Comparison of ENCODE assay signal across 16 cellular contexts in the genomic region with DNA sequence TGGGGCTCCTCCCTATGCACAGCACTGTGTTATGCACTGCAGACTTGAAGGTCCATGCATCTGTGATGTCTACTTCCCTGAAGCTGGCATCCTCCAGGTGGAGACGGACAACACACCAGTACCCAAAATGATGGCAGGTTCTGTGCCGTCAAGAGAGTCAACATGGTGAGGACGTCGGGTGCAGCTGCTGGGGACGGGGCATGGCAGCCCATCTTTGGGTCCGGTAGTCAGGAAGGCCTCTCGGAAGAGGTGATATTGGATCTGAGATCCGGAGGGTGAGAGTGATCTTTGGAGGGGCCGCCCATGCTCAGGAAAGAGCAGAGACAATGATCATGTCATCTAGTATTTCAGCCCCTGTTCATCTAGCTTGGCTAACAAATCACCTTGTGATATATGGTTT.
DNase-seq lines count a peak whose midpoint lies in the region; ATAC-seq and TF ChIP-seq lines count a peak whose summit lies in the region.
"Had no signal": no experiment of that assay in that cellular context is flagged by ENCODE, and none has a peak within 500 bp of the region (broad histone marks: within the 10 kb centered on the region; RNA-seq: fewer than 3 reads in every experiment).

No MANE protein-coding gene starts in this region.

- H3K79me2 ChIP-seq in OCI-LY7 (ENCODE audit: insufficient read depth, low read depth, low read length) = no peaks in the 10 kb centered on the region

- no peak overlapping the region for H3K4me3 Mint-ChIP-seq in chondrocyte (ENCODE audit: unreplicated experiment)
- H3K4me3 Mint-ChIP-seq: CD4-positive, alpha-beta T cell; GM23338 had no signal

- H3K27me3 ChIP-seq in Panc1 (ENCODE audit: control insufficient read depth, insufficient read depth, low read length) (no peaks in the 10 kb centered on the region), suprapubic skin (no peaks in the 10 kb centered on the region)
- H3K27me3 ChIP-seq: BE2C had no signal

- H2AFZ ChIP-seq in OCI-LY7 (ENCODE audit: low read length) = no peak overlapping the region
- H2AFZ ChIP-seq: GM23338 had no signal

- no peaks in the 10 kb centered on the region for H3K9me3 Mint-ChIP-seq in chondrocyte (ENCODE audit: low read depth)
- H3K9me3 Mint-ChIP-seq: CD4-positive, alpha-beta T cell; GM23338 had no signal

- no peaks in the 10 kb centered on the region for H3K9me3 ChIP-seq in Panc1 (ENCODE audit: control insufficient read depth, insufficient read depth, low read depth, low read length)
- H3K9me3 ChIP-seq in suprapubic skin = no peaks in the 10 kb centered on the region
- H3K9me3 ChIP-seq in OCI-LY7 (ENCODE audit: low read length) = no peaks in the 10 kb centered on the region
- H3K9me3 ChIP-seq: BE2C had no signal

- H3K4me1 ChIP-seq in Panc1 (ENCODE audit: control insufficient read depth, insufficient read depth, low read length) = peaks cover 23% of the 10 kb centered on the region
- H3K4me1 ChIP-seq in suprapubic skin = peaks cover 23% of the 10 kb centered on the region
- H3K4me1 ChIP-seq in OCI-LY7 (ENCODE audit: insufficient read depth, low read length, poor library complexity, severe bottlenecking) = no peaks in the 10 kb centered on the region
- H3K4me1 ChIP-seq: BE2C had no signal

- H3K36me3 ChIP-seq in Panc1 (ENCODE audit: control insufficient read depth, insufficient read depth, low read length) (no peaks in the 10 kb centered on the region), suprapubic skin (no peaks in the 10 kb centered on the region), OCI-LY7 (ENCODE audit: insufficient read depth, low read length) (no peaks in the 10 kb centered on the region)
- H3K36me3 ChIP-seq: BE2C had no signal

- in situ Hi-C loops in Panc1 (cut with HindIII; ENCODE audit: low pct_unique_long_range_greater_than_20kb, low sequenced_read_pairs) = no loop called here

- peak overlapping the region; percentile 34; the same call in 1 of the 2 replicates for H3K27ac ChIP-seq in Panc1 (ENCODE audit: low read length)
- no peak overlapping the region for H3K27ac ChIP-seq in suprapubic skin
- H3K27ac ChIP-seq in OCI-LY7 (ENCODE audit: low read depth, low read length, poor library complexity, severe bottlenecking) = no peak overlapping the region

- H3K4me2 ChIP-seq in OCI-LY7 (ENCODE audit: low read length) = no peak overlapping the region
- H3K4me2 ChIP-seq: GM23338 had no signal

- TF ChIP-seq POLR2A in suprapubic skin (IDR thresholded peaks at IDR 0.05) = no peak

- WGBS in suprapubic skin = 97% methylated on average over 9 of the region's 9 CpGs

- H3K27me3 Mint-ChIP-seq in chondrocyte (ENCODE audit: low read depth) = no peaks in the 10 kb centered on the region

- DNase-seq in Panc1 (ENCODE audit: low read depth, low spot score) (no peak), chondrocyte (ENCODE audit: low spot score) (peak; percentile 32), mesenteric fat pad (ENCODE audit: low spot score) (peak; percentile 67), suprapubic skin (ENCODE audit: low spot score in 2 of 2) (peak; percentile 21 to 50), NCI-H510A (lab: John Stamatoyannopoulos, UW) (no peak), OCI-LY7 (ENCODE audit: low spot score) (no peak), NCI-H2029 treated with DMSO at 0.1 percent for 48 hours (lab: John Stamatoyannopoulos, UW) (no peak)
- DNase-seq: ACHN; BE2C; C1 segment of cervical spinal cord; Calu3; CD4-positive, alpha-beta T cell; DMS79 treated with DMSO at 0.1 percent for 48 hours; GF-D8; HCEC 1CT had no signal

- no peaks in the 10 kb centered on the region for H3K9me2 ChIP-seq in OCI-LY7 (ENCODE audit: insufficient read depth, low read length)

- TF ChIP-seq CTCF in Panc1 (IDR thresholded peaks at IDR 0.05) (no peak), chondrocyte (IDR thresholded peaks at IDR 0.05) (no peak), suprapubic skin (IDR thresholded peaks at IDR 0.05) (no peak), OCI-LY7 (conservative IDR thresholded peaks at IDR 0.05; ENCODE audit: low read length) (no peak)

- H3K36me3 Mint-ChIP-seq in chondrocyte (ENCODE audit: low read depth) = no peaks in the 10 kb centered on the region

- H3K4me3 ChIP-seq in Panc1 (ENCODE audit: low read depth in 2 of 2, low read length in 2 of 2) (no peak overlapping the region), suprapubic skin (no peak overlapping the region), OCI-LY7 (ENCODE audit: low read depth, low read length, poor library complexity, severe bottlenecking) (no peak overlapping the region)
- H3K4me3 ChIP-seq: GM23338 had no signal

- BruUV-seq in Panc1 (replicated peaks; lab: Mats Ljungman, UMichigan) = no TSS peak
- BruUV-seq in OCI-LY7 (replicated peaks; lab: Mats Ljungman, UMichigan) = no TSS peak

- no peak for ATAC-seq in Panc1
- ATAC-seq: GM23338 had no signal

- intact Hi-C loops in Panc1 (cut with micrococcal nuclease; ENCODE audit: unreplicated experiment) = no loop called here
- intact Hi-C loops in OCI-LY7 (cut with micrococcal nuclease; ENCODE audit: unreplicated experiment) = no loop called here

- POLR2A ChIA-PET in Panc1 (lab: Charles Lee) (no interaction called here), OCI-LY7 (lab: Charles Lee) (no interaction called here)

- TF ChIP-seq EP300 in suprapubic skin (IDR thresholded peaks at IDR 0.05) = no peak

- no peak overlapping the region for H3K27ac Mint-ChIP-seq in chondrocyte (ENCODE audit: unreplicated experiment)
- H3K27ac Mint-ChIP-seq: CD4-positive, alpha-beta T cell; GM23338 had no signal

- peaks cover 49% of the 10 kb centered on the region for H3K4me1 Mint-ChIP-seq in chondrocyte (ENCODE audit: low read depth)

- CTCF ChIA-PET in Panc1 (lab: Charles Lee) = no interaction called here
- CTCF ChIA-PET in OCI-LY7 (lab: Charles Lee; ENCODE audit: unreplicated experiment) = interaction anchor here (0.6 kb wide), 1 partner anchor 1919 kb away, joined by 3 read pairs; no protein-coding TSS in a partner anchor

- H4K20me1 ChIP-seq in OCI-LY7 (ENCODE audit: insufficient read depth, low read length) = no peaks in the 10 kb centered on the region

Comparison
In these comparisons a context has a peak if more than half of its experiments do, and no peak if none do; other contexts are left out.
1. DNase-seq: peak in chondrocyte (single experiment), mesenteric fat pad (single experiment) and suprapubic skin (2 of 2); none in Panc1 (single experiment), NCI-H510A (single experiment), OCI-LY7 (single experiment) and NCI-H2029 treated with DMSO at 0.1 percent for 48 hours (single experiment).